8 cellular contexts compared by ENCODE assay signal in the genomic region with DNA sequence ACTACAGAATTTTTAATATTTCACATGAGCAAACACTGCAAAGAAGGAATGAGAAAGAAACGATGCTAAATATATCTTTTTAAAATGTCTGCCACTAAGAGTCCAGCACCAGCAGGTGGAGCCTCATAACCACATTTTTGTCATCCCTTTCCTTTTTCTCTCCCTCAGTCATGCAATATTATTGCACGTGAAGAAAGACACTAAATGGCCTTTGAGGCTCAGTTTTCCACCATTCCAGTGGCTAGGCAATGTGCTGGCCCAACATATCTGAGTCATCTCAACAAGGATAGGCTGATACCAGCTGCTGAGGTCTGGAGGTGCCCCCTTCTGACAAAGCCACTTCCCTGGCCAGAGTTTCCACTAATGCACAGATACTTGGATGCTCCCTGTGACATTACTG. TPM values are rescaled to one million over a fixed set of nuclear protein-coding genes. Genes with fewer than 3 reads are reported as not detected.
DNase-seq lines count a peak whose midpoint lies in the region; ATAC-seq lines count a peak whose summit lies in the region.

No MANE protein-coding gene starts in this region.

- H3K27ac ChIP-seq in iPS-20b (ENCODE audit: low read length): no peak overlapping the region

- H3K4me3 ChIP-seq in adipocyte (ENCODE audit: low read length) (peak overlapping the region; percentile 98), iPS-20b (ENCODE audit: low read length) (peak overlapping the region; percentile 17; the same call in 1 of the 2 replicates), H7 (ENCODE audit: insufficient read depth, low read depth, low read length) (no peak overlapping the region)

- no peak overlapping the region for H3K4me3 Mint-ChIP-seq in stimulated activated memory B cell treated with anti-CD40 and anti-IgM and Interleukin-4, amounts not matched to agents 10 μg/mL and 1 μg/mL and 100 μg/mL, for 72 hours

- H3K9ac ChIP-seq in adipocyte (ENCODE audit: low read length): peak overlapping the region; percentile 31
- H3K9ac ChIP-seq in iPS-20b (ENCODE audit: low read depth, low read length): no peak overlapping the region

- H3K27ac Mint-ChIP-seq in stimulated activated memory B cell treated with anti-CD40 and anti-IgM and Interleukin-4, amounts not matched to agents 10 μg/mL and 1 μg/mL and 100 μg/mL, for 72 hours: peak overlapping the region; percentile 97

- H3K9me3 ChIP-seq in adipocyte (ENCODE audit: control insufficient read depth, low read length) (no peaks in the 10 kb centered on the region), iPS-20b (ENCODE audit: insufficient read depth, low read depth, low read length) (no peaks in the 10 kb centered on the region)

- H3K9me3 Mint-ChIP-seq in stimulated activated memory B cell treated with anti-CD40 and anti-IgM and Interleukin-4, amounts not matched to agents 10 μg/mL and 1 μg/mL and 100 μg/mL, for 72 hours: no peaks in the 10 kb centered on the region

- peak; percentile 63 for DNase-seq in DMS79 treated with DMSO at 0.1 percent for 48 hours (lab: John Stamatoyannopoulos, UW)
- peak; percentile 18 for DNase-seq in HuH-7 (ENCODE audit: low spot score)
- peak; percentile 70 for DNase-seq in RPMI8226
- peak; percentile 82 for DNase-seq in adipocyte (ENCODE audit: low read depth)
- no peak for DNase-seq in H7

- no peaks in the 10 kb centered on the region for H3K27me3 Mint-ChIP-seq in stimulated activated memory B cell treated with anti-CD40 and anti-IgM and Interleukin-4, amounts not matched to agents 10 μg/mL and 1 μg/mL and 100 μg/mL, for 72 hours

- H3K27me3 ChIP-seq in adipocyte (replicated peaks; ENCODE audit: control insufficient read depth, insufficient read depth, low read length) (no peaks in the 10 kb centered on the region), iPS-20b (ENCODE audit: insufficient read depth, low read length) (no peaks in the 10 kb centered on the region), H7 (ENCODE audit: control insufficient read depth, insufficient read depth, low read length) (no peaks in the 10 kb centered on the region)

- H3K36me3 Mint-ChIP-seq in stimulated activated memory B cell treated with anti-CD40 and anti-IgM and Interleukin-4, amounts not matched to agents 10 μg/mL and 1 μg/mL and 100 μg/mL, for 72 hours: peaks cover 15% of the 10 kb centered on the region

- H3K4me1 Mint-ChIP-seq in stimulated activated memory B cell treated with anti-CD40 and anti-IgM and Interleukin-4, amounts not matched to agents 10 μg/mL and 1 μg/mL and 100 μg/mL, for 72 hours: peaks cover 59% of the 10 kb centered on the region

- H3K4me1 ChIP-seq in adipocyte (ENCODE audit: control insufficient read depth, insufficient read depth, low read length): peaks cover 41% of the 10 kb centered on the region
- peaks cover 4% of the 10 kb centered on the region; the same call in 1 of the 2 replicates for H3K4me1 ChIP-seq in iPS-20b (ENCODE audit: insufficient read depth, low read length)

- H3K36me3 ChIP-seq in adipocyte (ENCODE audit: control insufficient read depth, insufficient read depth, low read length, severe bottlenecking) (peaks cover 8% of the 10 kb centered on the region), iPS-20b (ENCODE audit: insufficient read depth, low read depth, low read length) (peaks cover 10% of the 10 kb centered on the region; the same call in 1 of the 2 replicates), H7 (replicated peaks; ENCODE audit: control insufficient read depth, insufficient read depth, low read length) (no peaks in the 10 kb centered on the region)

- ATAC-seq in GM21381 (IDR thresholded peaks at IDR 0.05; ENCODE audit: unreplicated experiment): peak; percentile 28
- ATAC-seq in stimulated activated memory B cell treated with anti-CD40 and anti-IgM and Interleukin-4, amounts not matched to agents 10 μg/mL and 1 μg/mL and 100 μg/mL, for 72 hours: no peak

RNA-seq across cellular contexts. Expression of a gene that starts 1.8 kb away (rescaled TPM):
- total RNA-seq in H7 (2014; rRNA removed; shearing (Covaris generic)): 5.3 and 7.0 TPM in 2 replicates

RNA-seq across cellular contexts. Expression of a gene that starts 27.2 kb away (rescaled TPM):
- 0.07 and 0.15 TPM in 2 replicates for total RNA-seq in H7 (2014; rRNA removed; shearing (Covaris generic))
